In the genomic region with DNA sequence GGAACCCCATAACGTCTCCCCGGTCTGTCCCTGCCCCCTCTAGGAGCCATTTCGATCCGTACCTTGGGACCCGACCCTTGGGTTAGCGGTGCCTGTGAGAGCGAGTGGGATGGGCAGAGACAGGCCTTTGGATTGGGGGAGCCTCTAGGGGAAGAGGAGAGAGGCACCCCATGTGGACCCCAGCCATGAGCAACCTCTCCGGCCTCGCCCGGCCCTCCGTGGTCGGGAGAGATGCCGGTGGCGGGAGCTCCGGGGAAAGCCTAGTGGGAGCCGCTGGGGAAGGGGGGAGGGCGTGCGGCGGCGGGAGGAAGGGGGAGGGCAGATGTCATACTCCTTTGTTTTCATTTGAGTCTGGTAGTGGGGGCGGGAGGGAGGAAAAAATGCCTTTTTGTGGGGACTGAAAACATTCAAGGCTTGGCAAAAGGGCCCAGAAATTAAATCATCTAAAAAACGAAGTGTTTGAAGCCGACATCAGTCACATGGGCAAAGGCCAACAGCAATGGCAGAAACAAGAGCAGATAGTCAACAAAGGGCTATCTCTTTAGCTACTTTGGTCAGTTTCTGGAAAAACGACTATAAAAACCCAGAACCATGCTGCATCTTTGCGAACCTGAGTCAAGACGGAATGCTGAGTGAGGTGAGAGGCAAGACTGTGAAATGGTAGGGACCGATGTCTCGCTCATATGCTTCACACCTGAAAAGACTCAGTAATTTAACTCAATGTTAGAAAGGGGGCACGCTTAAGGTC, we compare ENCODE assay signal across 1 cellular context.
TF ChIP-seq lines count a peak whose summit lies in the region.

No MANE protein-coding gene starts in this region.

TF ChIP-seq in K562, 482 proteins besides CTCF, POLR2A, EP300 and RAD21 (continued from another document and continues in another):
- TF ChIP-seq, protein P1, sequence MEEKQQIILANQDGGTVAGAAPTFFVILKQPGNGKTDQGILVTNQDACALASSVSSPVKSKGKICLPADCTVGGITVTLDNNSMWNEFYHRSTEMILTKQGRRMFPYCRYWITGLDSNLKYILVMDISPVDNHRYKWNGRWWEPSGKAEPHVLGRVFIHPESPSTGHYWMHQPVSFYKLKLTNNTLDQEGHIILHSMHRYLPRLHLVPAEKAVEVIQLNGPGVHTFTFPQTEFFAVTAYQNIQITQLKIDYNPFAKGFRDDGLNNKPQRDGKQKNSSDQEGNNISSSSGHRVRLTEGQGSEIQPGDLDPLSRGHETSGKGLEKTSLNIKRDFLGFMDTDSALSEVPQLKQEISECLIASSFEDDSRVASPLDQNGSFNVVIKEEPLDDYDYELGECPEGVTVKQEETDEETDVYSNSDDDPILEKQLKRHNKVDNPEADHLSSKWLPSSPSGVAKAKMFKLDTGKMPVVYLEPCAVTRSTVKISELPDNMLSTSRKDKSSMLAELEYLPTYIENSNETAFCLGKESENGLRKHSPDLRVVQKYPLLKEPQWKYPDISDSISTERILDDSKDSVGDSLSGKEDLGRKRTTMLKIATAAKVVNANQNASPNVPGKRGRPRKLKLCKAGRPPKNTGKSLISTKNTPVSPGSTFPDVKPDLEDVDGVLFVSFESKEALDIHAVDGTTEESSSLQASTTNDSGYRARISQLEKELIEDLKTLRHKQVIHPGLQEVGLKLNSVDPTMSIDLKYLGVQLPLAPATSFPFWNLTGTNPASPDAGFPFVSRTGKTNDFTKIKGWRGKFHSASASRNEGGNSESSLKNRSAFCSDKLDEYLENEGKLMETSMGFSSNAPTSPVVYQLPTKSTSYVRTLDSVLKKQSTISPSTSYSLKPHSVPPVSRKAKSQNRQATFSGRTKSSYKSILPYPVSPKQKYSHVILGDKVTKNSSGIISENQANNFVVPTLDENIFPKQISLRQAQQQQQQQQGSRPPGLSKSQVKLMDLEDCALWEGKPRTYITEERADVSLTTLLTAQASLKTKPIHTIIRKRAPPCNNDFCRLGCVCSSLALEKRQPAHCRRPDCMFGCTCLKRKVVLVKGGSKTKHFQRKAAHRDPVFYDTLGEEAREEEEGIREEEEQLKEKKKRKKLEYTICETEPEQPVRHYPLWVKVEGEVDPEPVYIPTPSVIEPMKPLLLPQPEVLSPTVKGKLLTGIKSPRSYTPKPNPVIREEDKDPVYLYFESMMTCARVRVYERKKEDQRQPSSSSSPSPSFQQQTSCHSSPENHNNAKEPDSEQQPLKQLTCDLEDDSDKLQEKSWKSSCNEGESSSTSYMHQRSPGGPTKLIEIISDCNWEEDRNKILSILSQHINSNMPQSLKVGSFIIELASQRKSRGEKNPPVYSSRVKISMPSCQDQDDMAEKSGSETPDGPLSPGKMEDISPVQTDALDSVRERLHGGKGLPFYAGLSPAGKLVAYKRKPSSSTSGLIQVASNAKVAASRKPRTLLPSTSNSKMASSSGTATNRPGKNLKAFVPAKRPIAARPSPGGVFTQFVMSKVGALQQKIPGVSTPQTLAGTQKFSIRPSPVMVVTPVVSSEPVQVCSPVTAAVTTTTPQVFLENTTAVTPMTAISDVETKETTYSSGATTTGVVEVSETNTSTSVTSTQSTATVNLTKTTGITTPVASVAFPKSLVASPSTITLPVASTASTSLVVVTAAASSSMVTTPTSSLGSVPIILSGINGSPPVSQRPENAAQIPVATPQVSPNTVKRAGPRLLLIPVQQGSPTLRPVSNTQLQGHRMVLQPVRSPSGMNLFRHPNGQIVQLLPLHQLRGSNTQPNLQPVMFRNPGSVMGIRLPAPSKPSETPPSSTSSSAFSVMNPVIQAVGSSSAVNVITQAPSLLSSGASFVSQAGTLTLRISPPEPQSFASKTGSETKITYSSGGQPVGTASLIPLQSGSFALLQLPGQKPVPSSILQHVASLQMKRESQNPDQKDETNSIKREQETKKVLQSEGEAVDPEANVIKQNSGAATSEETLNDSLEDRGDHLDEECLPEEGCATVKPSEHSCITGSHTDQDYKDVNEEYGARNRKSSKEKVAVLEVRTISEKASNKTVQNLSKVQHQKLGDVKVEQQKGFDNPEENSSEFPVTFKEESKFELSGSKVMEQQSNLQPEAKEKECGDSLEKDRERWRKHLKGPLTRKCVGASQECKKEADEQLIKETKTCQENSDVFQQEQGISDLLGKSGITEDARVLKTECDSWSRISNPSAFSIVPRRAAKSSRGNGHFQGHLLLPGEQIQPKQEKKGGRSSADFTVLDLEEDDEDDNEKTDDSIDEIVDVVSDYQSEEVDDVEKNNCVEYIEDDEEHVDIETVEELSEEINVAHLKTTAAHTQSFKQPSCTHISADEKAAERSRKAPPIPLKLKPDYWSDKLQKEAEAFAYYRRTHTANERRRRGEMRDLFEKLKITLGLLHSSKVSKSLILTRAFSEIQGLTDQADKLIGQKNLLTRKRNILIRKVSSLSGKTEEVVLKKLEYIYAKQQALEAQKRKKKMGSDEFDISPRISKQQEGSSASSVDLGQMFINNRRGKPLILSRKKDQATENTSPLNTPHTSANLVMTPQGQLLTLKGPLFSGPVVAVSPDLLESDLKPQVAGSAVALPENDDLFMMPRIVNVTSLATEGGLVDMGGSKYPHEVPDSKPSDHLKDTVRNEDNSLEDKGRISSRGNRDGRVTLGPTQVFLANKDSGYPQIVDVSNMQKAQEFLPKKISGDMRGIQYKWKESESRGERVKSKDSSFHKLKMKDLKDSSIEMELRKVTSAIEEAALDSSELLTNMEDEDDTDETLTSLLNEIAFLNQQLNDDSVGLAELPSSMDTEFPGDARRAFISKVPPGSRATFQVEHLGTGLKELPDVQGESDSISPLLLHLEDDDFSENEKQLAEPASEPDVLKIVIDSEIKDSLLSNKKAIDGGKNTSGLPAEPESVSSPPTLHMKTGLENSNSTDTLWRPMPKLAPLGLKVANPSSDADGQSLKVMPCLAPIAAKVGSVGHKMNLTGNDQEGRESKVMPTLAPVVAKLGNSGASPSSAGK (IDR thresholded peaks at IDR 0.05), result 0 out of 2 replicates have a peak, but pooled peaks have one; percentile 9
- TF ChIP-seq ZKSCAN8 (CRISPR knock-in tag; IDR thresholded peaks at IDR 0.05) (no peak), XRCC3 (IDR thresholded peaks at IDR 0.05) (no peak), HINFP (tag; conservative IDR thresholded peaks at IDR 0.05; ENCODE audit: low read depth) (no peak), TAF1 (IDR thresholded peaks at IDR 0.05; ENCODE audit: control insufficient read depth, extremely low read depth, insufficient read depth, low read length, severe bottlenecking) (peak; percentile 62), TGIF2 (CRISPR knock-in tag; IDR thresholded peaks at IDR 0.05) (no peak), ZBTB7A (IDR thresholded peaks at IDR 0.05; ENCODE audit: borderline replicate concordance, control insufficient read depth, low read depth, low read length) (no peak), ZFX (CRISPR knock-in tag; IDR thresholded peaks at IDR 0.05) (peak; percentile 28; the same call in 1 of the 2 replicates), ZNF436 (CRISPR knock-in tag; IDR thresholded peaks at IDR 0.05) (no peak), RBFOX2 (IDR thresholded peaks at IDR 0.05; ENCODE audit: low read depth, low read length) (peak; percentile 22; the same call in 1 of the 2 replicates), ZNF444 (CRISPR knock-in tag; IDR thresholded peaks at IDR 0.05) (peak; percentile 77), PML (IDR thresholded peaks at IDR 0.05; ENCODE audit: low read length) (0 out of 2 replicates have a peak, but pooled peaks have one; percentile 15), KLF13 (tag; IDR thresholded peaks at IDR 0.05; ENCODE audit: borderline replicate concordance, low read depth) (no peak), FOXK2 (conservative IDR thresholded peaks at IDR 0.05 in 1 of 2, IDR thresholded peaks at IDR 0.05 in 1 of 2; ENCODE audit: low read depth in 2 of 2) (peak; percentile 33 to 46; a peak in 2 of 4 replicates), PCBP2 (IDR thresholded peaks at IDR 0.05; ENCODE audit: low read depth, low read length, poor library complexity, severe bottlenecking) (no peak), PRPF4 (IDR thresholded peaks at IDR 0.05; ENCODE audit: insufficient read depth, low read depth, low read length, poor library complexity, severe bottlenecking) (no peak), GATAD2A (IDR thresholded peaks at IDR 0.05) (no peak), TAF9B (IDR thresholded peaks at IDR 0.05; ENCODE audit: partially characterized antibody) (peak; percentile 32), ZNF12 (CRISPR knock-in tag; IDR thresholded peaks at IDR 0.05) (no peak), ZBTB17 (CRISPR knock-in tag; IDR thresholded peaks at IDR 0.05) (no peak), TFAM (CRISPR knock-in tag; conservative IDR thresholded peaks at IDR 0.05) (no peak), LEF1 (IDR thresholded peaks at IDR 0.05) (no peak), SMARCC2 (IDR thresholded peaks at IDR 0.05; ENCODE audit: low read depth) (no peak), HSF4 (CRISPR knock-in tag; IDR thresholded peaks at IDR 0.05; ENCODE audit: borderline replicate concordance) (no peak), TEAD2 (tag; IDR thresholded peaks at IDR 0.05) (no peak)
- TF ChIP-seq, protein P2, sequence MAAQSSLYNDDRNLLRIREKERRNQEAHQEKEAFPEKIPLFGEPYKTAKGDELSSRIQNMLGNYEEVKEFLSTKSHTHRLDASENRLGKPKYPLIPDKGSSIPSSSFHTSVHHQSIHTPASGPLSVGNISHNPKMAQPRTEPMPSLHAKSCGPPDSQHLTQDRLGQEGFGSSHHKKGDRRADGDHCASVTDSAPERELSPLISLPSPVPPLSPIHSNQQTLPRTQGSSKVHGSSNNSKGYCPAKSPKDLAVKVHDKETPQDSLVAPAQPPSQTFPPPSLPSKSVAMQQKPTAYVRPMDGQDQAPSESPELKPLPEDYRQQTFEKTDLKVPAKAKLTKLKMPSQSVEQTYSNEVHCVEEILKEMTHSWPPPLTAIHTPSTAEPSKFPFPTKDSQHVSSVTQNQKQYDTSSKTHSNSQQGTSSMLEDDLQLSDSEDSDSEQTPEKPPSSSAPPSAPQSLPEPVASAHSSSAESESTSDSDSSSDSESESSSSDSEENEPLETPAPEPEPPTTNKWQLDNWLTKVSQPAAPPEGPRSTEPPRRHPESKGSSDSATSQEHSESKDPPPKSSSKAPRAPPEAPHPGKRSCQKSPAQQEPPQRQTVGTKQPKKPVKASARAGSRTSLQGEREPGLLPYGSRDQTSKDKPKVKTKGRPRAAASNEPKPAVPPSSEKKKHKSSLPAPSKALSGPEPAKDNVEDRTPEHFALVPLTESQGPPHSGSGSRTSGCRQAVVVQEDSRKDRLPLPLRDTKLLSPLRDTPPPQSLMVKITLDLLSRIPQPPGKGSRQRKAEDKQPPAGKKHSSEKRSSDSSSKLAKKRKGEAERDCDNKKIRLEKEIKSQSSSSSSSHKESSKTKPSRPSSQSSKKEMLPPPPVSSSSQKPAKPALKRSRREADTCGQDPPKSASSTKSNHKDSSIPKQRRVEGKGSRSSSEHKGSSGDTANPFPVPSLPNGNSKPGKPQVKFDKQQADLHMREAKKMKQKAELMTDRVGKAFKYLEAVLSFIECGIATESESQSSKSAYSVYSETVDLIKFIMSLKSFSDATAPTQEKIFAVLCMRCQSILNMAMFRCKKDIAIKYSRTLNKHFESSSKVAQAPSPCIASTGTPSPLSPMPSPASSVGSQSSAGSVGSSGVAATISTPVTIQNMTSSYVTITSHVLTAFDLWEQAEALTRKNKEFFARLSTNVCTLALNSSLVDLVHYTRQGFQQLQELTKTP (IDR thresholded peaks at IDR 0.05; ENCODE audit: low read depth in 1 of 2, partially characterized antibody in 2 of 2), result peak in 1 of 2 experiments; percentile 42
- TF ChIP-seq, protein P3, sequence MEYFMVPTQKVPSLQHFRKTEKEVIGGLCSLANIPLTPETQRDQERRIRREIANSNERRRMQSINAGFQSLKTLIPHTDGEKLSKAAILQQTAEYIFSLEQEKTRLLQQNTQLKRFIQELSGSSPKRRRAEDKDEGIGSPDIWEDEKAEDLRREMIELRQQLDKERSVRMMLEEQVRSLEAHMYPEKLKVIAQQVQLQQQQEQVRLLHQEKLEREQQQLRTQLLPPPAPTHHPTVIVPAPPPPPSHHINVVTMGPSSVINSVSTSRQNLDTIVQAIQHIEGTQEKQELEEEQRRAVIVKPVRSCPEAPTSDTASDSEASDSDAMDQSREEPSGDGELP (CRISPR knock-in tag; IDR thresholded peaks at IDR 0.05; ENCODE audit: borderline replicate concordance), result 0 out of 2 replicates have a peak, but pooled peaks have one; percentile 16
- TF ChIP-seq, protein P4, sequence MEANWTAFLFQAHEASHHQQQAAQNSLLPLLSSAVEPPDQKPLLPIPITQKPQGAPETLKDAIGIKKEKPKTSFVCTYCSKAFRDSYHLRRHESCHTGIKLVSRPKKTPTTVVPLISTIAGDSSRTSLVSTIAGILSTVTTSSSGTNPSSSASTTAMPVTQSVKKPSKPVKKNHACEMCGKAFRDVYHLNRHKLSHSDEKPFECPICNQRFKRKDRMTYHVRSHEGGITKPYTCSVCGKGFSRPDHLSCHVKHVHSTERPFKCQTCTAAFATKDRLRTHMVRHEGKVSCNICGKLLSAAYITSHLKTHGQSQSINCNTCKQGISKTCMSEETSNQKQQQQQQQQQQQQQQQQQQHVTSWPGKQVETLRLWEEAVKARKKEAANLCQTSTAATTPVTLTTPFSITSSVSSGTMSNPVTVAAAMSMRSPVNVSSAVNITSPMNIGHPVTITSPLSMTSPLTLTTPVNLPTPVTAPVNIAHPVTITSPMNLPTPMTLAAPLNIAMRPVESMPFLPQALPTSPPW (CRISPR knock-in tag; IDR thresholded peaks at IDR 0.05), result peak; percentile 84
- TF ChIP-seq, protein P5, sequence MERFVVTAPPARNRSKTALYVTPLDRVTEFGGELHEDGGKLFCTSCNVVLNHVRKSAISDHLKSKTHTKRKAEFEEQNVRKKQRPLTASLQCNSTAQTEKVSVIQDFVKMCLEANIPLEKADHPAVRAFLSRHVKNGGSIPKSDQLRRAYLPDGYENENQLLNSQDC (CRISPR knock-in tag; IDR thresholded peaks at IDR 0.05), result no peak
- TF ChIP-seq, protein P6, sequence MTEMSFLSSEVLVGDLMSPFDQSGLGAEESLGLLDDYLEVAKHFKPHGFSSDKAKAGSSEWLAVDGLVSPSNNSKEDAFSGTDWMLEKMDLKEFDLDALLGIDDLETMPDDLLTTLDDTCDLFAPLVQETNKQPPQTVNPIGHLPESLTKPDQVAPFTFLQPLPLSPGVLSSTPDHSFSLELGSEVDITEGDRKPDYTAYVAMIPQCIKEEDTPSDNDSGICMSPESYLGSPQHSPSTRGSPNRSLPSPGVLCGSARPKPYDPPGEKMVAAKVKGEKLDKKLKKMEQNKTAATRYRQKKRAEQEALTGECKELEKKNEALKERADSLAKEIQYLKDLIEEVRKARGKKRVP (CRISPR knock-in tag; IDR thresholded peaks at IDR 0.05), result no peak
- TF ChIP-seq, protein P7, sequence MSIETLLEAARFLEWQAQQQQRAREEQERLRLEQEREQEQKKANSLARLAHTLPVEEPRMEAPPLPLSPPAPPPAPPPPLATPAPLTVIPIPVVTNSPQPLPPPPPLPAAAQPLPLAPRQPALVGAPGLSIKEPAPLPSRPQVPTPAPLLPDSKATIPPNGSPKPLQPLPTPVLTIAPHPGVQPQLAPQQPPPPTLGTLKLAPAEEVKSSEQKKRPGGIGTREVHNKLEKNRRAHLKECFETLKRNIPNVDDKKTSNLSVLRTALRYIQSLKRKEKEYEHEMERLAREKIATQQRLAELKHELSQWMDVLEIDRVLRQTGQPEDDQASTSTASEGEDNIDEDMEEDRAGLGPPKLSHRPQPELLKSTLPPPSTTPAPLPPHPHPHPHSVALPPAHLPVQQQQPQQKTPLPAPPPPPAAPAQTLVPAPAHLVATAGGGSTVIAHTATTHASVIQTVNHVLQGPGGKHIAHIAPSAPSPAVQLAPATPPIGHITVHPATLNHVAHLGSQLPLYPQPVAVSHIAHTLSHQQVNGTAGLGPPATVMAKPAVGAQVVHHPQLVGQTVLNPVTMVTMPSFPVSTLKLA (conservative IDR thresholded peaks at IDR 0.05), result peak; percentile 20 to 54; a peak in 3 of 4 replicates
